16 cellular contexts compared by ENCODE assay signal in genomic region chr4:166318810-166319525, GRCh38.
A peak's percentile ranks its signal among the peaks of the same experiment; 100 is the strongest.
DNase-seq lines count a peak whose midpoint lies in the region; ATAC-seq, FAIRE-seq and TF ChIP-seq lines count a peak whose summit lies in the region.
"Had no signal": no experiment of that assay in that cellular context is flagged by ENCODE, and none has a peak within 500 bp of the region (broad histone marks: within the 10 kb centered on the region; RNA-seq: fewer than 3 reads in every experiment).

No MANE protein-coding gene starts in this region.

- no peaks in the 10 kb centered on the region for H3K79me2 ChIP-seq in Karpas-422 (ENCODE audit: low read length)
- H3K79me2 ChIP-seq in OCI-LY7 (ENCODE audit: insufficient read depth, low read depth, low read length), result no peaks in the 10 kb centered on the region

- FAIRE-seq in A549 (lab: Jason Lieb, UNC), result no peak
- FAIRE-seq: D721Med, pancreas had no signal

- peak in 1 of 2 experiments; percentile 51 for DNase-seq in A549 (ENCODE audit: low read depth in 1 of 2, low spot score in 1 of 2)
- DNase-seq in adipocyte (ENCODE audit: low read depth), result peak; percentile 58
- peak; percentile 7 for DNase-seq in fibroblast of villous mesenchyme (ENCODE audit: low read depth)
- no peak for DNase-seq in Karpas-422
- no peak for DNase-seq in OCI-LY7 (ENCODE audit: low spot score)
- DNase-seq: cortex of kidney, foreskin melanocyte, immature natural killer cell, pancreas, thyroid gland had no signal

- H3K4me1 ChIP-seq in A549, result peaks cover 7% of the 10 kb centered on the region; the same call in 1 of the 3 replicates
- peaks cover 11% of the 10 kb centered on the region for H3K4me1 ChIP-seq in adipocyte (ENCODE audit: control insufficient read depth, insufficient read depth, low read length)
- no peaks in the 10 kb centered on the region for H3K4me1 ChIP-seq in Karpas-422 (ENCODE audit: low read length)
- H3K4me1 ChIP-seq in OCI-LY7 (ENCODE audit: insufficient read depth, low read length, poor library complexity, severe bottlenecking), result no peaks in the 10 kb centered on the region
- H3K4me1 ChIP-seq: pancreas, thyroid gland had no signal

- H3K27ac ChIP-seq in A549, result peak overlapping the region; percentile 33 to 36; a peak in 1 of 6 replicates
- no peak overlapping the region for H3K27ac ChIP-seq in Karpas-422 (ENCODE audit: low read length)
- H3K27ac ChIP-seq in OCI-LY7 (ENCODE audit: low read depth, low read length, poor library complexity, severe bottlenecking), result no peak overlapping the region
- H3K27ac ChIP-seq: pancreas, thyroid gland had no signal

- no peaks in the 10 kb centered on the region for H3K9me3 ChIP-seq in A549
- no peaks in the 10 kb centered on the region for H3K9me3 ChIP-seq in adipocyte (ENCODE audit: control insufficient read depth, low read length)
- peaks cover 17% of the 10 kb centered on the region; the same call in 1 of the 2 replicates for H3K9me3 ChIP-seq in Karpas-422 (ENCODE audit: low read length)
- H3K9me3 ChIP-seq in OCI-LY7 (ENCODE audit: low read length), result no peaks in the 10 kb centered on the region
- H3K9me3 ChIP-seq: pancreas, thyroid gland had no signal

- POLR2A ChIA-PET in A549 (lab: Yijun Ruan, JAX) (no interaction called here), OCI-LY7 (lab: Charles Lee) (no interaction called here)

- TF ChIP-seq RAD21 in A549 (conservative IDR thresholded peaks at IDR 0.05 in 1 of 2, IDR thresholded peaks at IDR 0.05 in 1 of 2), result no peak

- peak; percentile 87 to 97 for ATAC-seq in A549
- peak; percentile 73 for ATAC-seq in HG03432 (IDR thresholded peaks at IDR 0.05; ENCODE audit: unreplicated experiment)
- no peak for ATAC-seq in GM19023 (IDR thresholded peaks at IDR 0.05; ENCODE audit: unreplicated experiment)
- ATAC-seq in HG02852 (IDR thresholded peaks at IDR 0.05; ENCODE audit: unreplicated experiment), result no peak
- ATAC-seq: activated CD4-positive, CD25-positive, alpha-beta regulatory T cell treated with anti-CD3 and anti-CD28 coated beads, Interleukin-2, amount 50 U/mL, for 24 hours; activated naive CD4-positive, alpha-beta T cell treated with anti-CD3 and anti-CD28 coated beads, Interleukin-2, amount 50 U/mL, for 72 hours; pancreas had no signal

- H3K27me3 ChIP-seq in adipocyte (replicated peaks; ENCODE audit: control insufficient read depth, insufficient read depth, low read length), result no peaks in the 10 kb centered on the region
- H3K27me3 ChIP-seq in Karpas-422 (ENCODE audit: low read length), result no peaks in the 10 kb centered on the region
- H3K27me3 ChIP-seq: pancreas, thyroid gland had no signal

- no peaks in the 10 kb centered on the region for H4K20me1 ChIP-seq in Karpas-422 (ENCODE audit: insufficient read depth, low read depth, low read length)
- no peaks in the 10 kb centered on the region for H4K20me1 ChIP-seq in OCI-LY7 (ENCODE audit: insufficient read depth, low read length)

- WGBS in A549 (ENCODE audit: missing lambda C conversion rate), result 16% methylated on average over 4 of the region's 4 CpGs

- no peak overlapping the region for H3K9ac ChIP-seq in adipocyte (ENCODE audit: low read length)
- no peak overlapping the region for H3K9ac ChIP-seq in Karpas-422 (ENCODE audit: low read length)

- CTCF ChIA-PET in A549 (lab: Yijun Ruan, JAX) (no interaction called here), OCI-LY7 (lab: Charles Lee; ENCODE audit: unreplicated experiment) (no interaction called here)

- H2AFZ ChIP-seq in Karpas-422 (ENCODE audit: low read length) (no peak overlapping the region), OCI-LY7 (ENCODE audit: low read length) (no peak overlapping the region)

- TF ChIP-seq CTCF in A549 (IDR thresholded peaks at IDR 0.05), result no peak
- no peak for TF ChIP-seq CTCF in fibroblast of villous mesenchyme (IDR thresholded peaks at IDR 0.05; ENCODE audit: insufficient read depth, low read depth, low read length)
- TF ChIP-seq CTCF in OCI-LY7 (conservative IDR thresholded peaks at IDR 0.05; ENCODE audit: low read length), result no peak

- BruUV-seq in OCI-LY7 (replicated peaks; lab: Mats Ljungman, UMichigan), result no TSS peak

- TF ChIP-seq EP300 in A549 (IDR thresholded peaks at IDR 0.05), result no peak

- intact Hi-C loops in OCI-LY7 (cut with micrococcal nuclease; ENCODE audit: unreplicated experiment), result no loop called here

- H3K36me3 ChIP-seq in adipocyte (ENCODE audit: control insufficient read depth, insufficient read depth, low read length, severe bottlenecking) (no peaks in the 10 kb centered on the region), Karpas-422 (ENCODE audit: insufficient read depth, low read length) (no peaks in the 10 kb centered on the region), OCI-LY7 (ENCODE audit: insufficient read depth, low read length) (no peaks in the 10 kb centered on the region)
- H3K36me3 ChIP-seq: pancreas, thyroid gland had no signal

- no peak for TF ChIP-seq POLR2A in A549 (IDR thresholded peaks at IDR 0.05; ENCODE audit: low read length)

- H3K4me2 ChIP-seq in A549, result peak overlapping the region; percentile 39
- no peak overlapping the region for H3K4me2 ChIP-seq in Karpas-422 (ENCODE audit: low read depth, low read length, poor library complexity, severe bottlenecking)
- no peak overlapping the region for H3K4me2 ChIP-seq in OCI-LY7 (ENCODE audit: low read length)

- no peaks in the 10 kb centered on the region for H3K9me2 ChIP-seq in Karpas-422 (replicated peaks; ENCODE audit: insufficient read depth, low read length)
- no peaks in the 10 kb centered on the region for H3K9me2 ChIP-seq in OCI-LY7 (ENCODE audit: insufficient read depth, low read length)

- H3K4me3 ChIP-seq in A549, result no peak overlapping the region
- H3K4me3 ChIP-seq in adipocyte (ENCODE audit: low read length), result no peak overlapping the region
- no peak overlapping the region for H3K4me3 ChIP-seq in fibroblast of villous mesenchyme (ENCODE audit: low read depth, low read length)
- no peak overlapping the region for H3K4me3 ChIP-seq in Karpas-422 (ENCODE audit: low read length)
- H3K4me3 ChIP-seq in OCI-LY7 (ENCODE audit: low read depth, low read length, poor library complexity, severe bottlenecking), result no peak overlapping the region
- H3K4me3 ChIP-seq: pancreas, thyroid gland had no signal

TF ChIP-seq in A549, 52 proteins besides CTCF, POLR2A, EP300 and RAD21:
- TF ChIP-seq ZNF302 (CRISPR knock-in tag; IDR thresholded peaks at IDR 0.05), result no peak
- no peak for TF ChIP-seq NPAS2 (CRISPR knock-in tag; IDR thresholded peaks at IDR 0.05; ENCODE audit: borderline replicate concordance)
- TF ChIP-seq CEBPB (IDR thresholded peaks at IDR 0.05), result no peak
- TF ChIP-seq POLR2AphosphoS2 (conservative IDR thresholded peaks at IDR 0.05; ENCODE audit: low read length), result no peak
- TF ChIP-seq CHD2 (IDR thresholded peaks at IDR 0.05; ENCODE audit: low read length, partially characterized antibody), result no peak
- no peak for TF ChIP-seq HMGXB4 (CRISPR knock-in tag; IDR thresholded peaks at IDR 0.05; ENCODE audit: borderline replicate concordance)
- peak; percentile 36; the same call in 1 of the 2 replicates for TF ChIP-seq JUNB (IDR thresholded peaks at IDR 0.05)

Comparison
In these comparisons a context has a peak if more than half of its experiments do, and no peak if none do; other contexts are left out.
1. ATAC-seq: peak in A549 (2 of 2) and HG03432 (single experiment); none in GM19023 (single experiment) and HG02852 (single experiment).
2. DNase-seq: peak in adipocyte (single experiment) and fibroblast of villous mesenchyme (single experiment); none in Karpas-422 (single experiment) and OCI-LY7 (single experiment).
3. H3K27ac ChIP-seq: peak in A549 (2 of 2); none in Karpas-422 (single experiment) and OCI-LY7 (single experiment).